8 cellular contexts compared by ENCODE assay signal in the genomic region with DNA sequence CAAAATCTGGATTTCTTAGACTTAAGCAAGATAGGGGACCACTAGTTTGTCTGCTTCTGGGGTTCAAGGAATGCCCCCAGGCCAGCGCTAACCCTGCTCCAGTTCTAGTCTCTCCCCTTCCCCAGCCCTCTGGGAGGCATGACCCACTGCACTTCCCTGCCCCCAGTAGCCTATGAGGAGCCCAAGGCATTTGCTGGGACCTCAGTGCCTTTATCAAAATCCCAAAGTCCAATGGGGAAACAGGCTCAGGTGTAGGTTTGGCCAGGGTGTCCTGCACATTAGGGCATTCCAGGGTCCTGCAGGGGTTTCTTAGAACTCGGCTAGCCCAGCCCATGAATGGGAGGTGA. TPM values are rescaled to one million over a fixed set of nuclear protein-coding genes. Genes with fewer than 3 reads are reported as not detected.
DNase-seq lines count a peak whose midpoint lies in the region; ATAC-seq, FAIRE-seq and TF ChIP-seq lines count a peak whose summit lies in the region.

No MANE protein-coding gene starts in this region.

- H3K27ac ChIP-seq in HL-60 (replicated peaks) = peak overlapping the region; percentile 42
- H3K27ac ChIP-seq in kidney (ENCODE audit: low read depth in 2 of 2, low read length in 2 of 2) = peak overlapping the region; percentile 96

- ATAC-seq in activated naive CD8-positive, alpha-beta T cell treated with anti-CD3 and anti-CD28 coated beads, Interleukin-2, amount 50 U/mL, for 24 hours = no peak
- no peak for ATAC-seq in stimulated activated naive B cell treated with anti-CD40 and anti-IgM and Interleukin-4, amounts not matched to agents 10 μg/mL and 1 μg/mL and 100 μg/mL, for 72 hours (replicated peaks)
- ATAC-seq in GM21526 (IDR thresholded peaks at IDR 0.05; ENCODE audit: low FRiP score, unreplicated experiment) = no peak
- no peak for ATAC-seq in GM18498 (IDR thresholded peaks at IDR 0.05; ENCODE audit: unreplicated experiment)
- no peak for ATAC-seq in GM18519 (IDR thresholded peaks at IDR 0.05; ENCODE audit: low FRiP score, unreplicated experiment)

- H3K27ac Mint-ChIP-seq in activated naive CD8-positive, alpha-beta T cell treated with anti-CD3 and anti-CD28 coated beads, Interleukin-2, amount 50 U/mL, for 24 hours = peak overlapping the region; percentile 95
- peak overlapping the region; percentile 96 for H3K27ac Mint-ChIP-seq in stimulated activated naive B cell treated with anti-CD40 and anti-IgM and Interleukin-4, amounts not matched to agents 10 μg/mL and 1 μg/mL and 100 μg/mL, for 72 hours

- TF ChIP-seq CTCF in HL-60 (IDR thresholded peaks at IDR 0.05; ENCODE audit: insufficient read depth, low read length) (no peak), kidney (IDR thresholded peaks at IDR 0.05; ENCODE audit: borderline replicate concordance, extremely low read depth, insufficient read depth) (no peak)

- intact Hi-C loops in kidney (cut with DNase I) = no loop called here

- POLR2A ChIA-PET in HEK293T (lab: Yijun Ruan, JAX) = no interaction called here

- peak overlapping the region; percentile 96 for H3K4me3 Mint-ChIP-seq in activated naive CD8-positive, alpha-beta T cell treated with anti-CD3 and anti-CD28 coated beads, Interleukin-2, amount 50 U/mL, for 24 hours
- H3K4me3 Mint-ChIP-seq in stimulated activated naive B cell treated with anti-CD40 and anti-IgM and Interleukin-4, amounts not matched to agents 10 μg/mL and 1 μg/mL and 100 μg/mL, for 72 hours = peak overlapping the region; percentile 96 to 98

- H3K9me3 Mint-ChIP-seq in activated naive CD8-positive, alpha-beta T cell treated with anti-CD3 and anti-CD28 coated beads, Interleukin-2, amount 50 U/mL, for 24 hours = no peaks in the 10 kb centered on the region
- no peaks in the 10 kb centered on the region for H3K9me3 Mint-ChIP-seq in stimulated activated naive B cell treated with anti-CD40 and anti-IgM and Interleukin-4, amounts not matched to agents 10 μg/mL and 1 μg/mL and 100 μg/mL, for 72 hours

- DNase-seq in HL-60 (ENCODE audit: low read depth in 1 of 2, low spot score in 1 of 2) (no peak), kidney (no peak), HEK293T (ENCODE audit: extremely low spot score) (no peak)
- DNase-seq in activated naive CD8-positive, alpha-beta T cell treated with anti-CD3 and anti-CD28 coated beads, Interleukin-2, amount 50 U/mL, for 24 hours = no peak
- DNase-seq in stimulated activated naive B cell treated with anti-CD40 and anti-IgM and Interleukin-4, amounts not matched to agents 10 μg/mL and 1 μg/mL and 100 μg/mL, for 72 hours = no peak

- H3K27me3 Mint-ChIP-seq in activated naive CD8-positive, alpha-beta T cell treated with anti-CD3 and anti-CD28 coated beads, Interleukin-2, amount 50 U/mL, for 24 hours = no peaks in the 10 kb centered on the region
- H3K27me3 Mint-ChIP-seq in stimulated activated naive B cell treated with anti-CD40 and anti-IgM and Interleukin-4, amounts not matched to agents 10 μg/mL and 1 μg/mL and 100 μg/mL, for 72 hours = no peaks in the 10 kb centered on the region

- CTCF ChIA-PET in HEK293T (lab: Yijun Ruan, JAX) = no interaction called here

- peaks cover 70% of the 10 kb centered on the region for H3K4me1 Mint-ChIP-seq in activated naive CD8-positive, alpha-beta T cell treated with anti-CD3 and anti-CD28 coated beads, Interleukin-2, amount 50 U/mL, for 24 hours
- H3K4me1 Mint-ChIP-seq in stimulated activated naive B cell treated with anti-CD40 and anti-IgM and Interleukin-4, amounts not matched to agents 10 μg/mL and 1 μg/mL and 100 μg/mL, for 72 hours = peaks cover 56 to 82% of the 10 kb centered on the region in 2 donors

- FAIRE-seq in kidney (lab: Jason Lieb, UNC) = no peak

- peaks cover 0 to 17% of the 10 kb centered on the region in 2 donors for H3K4me1 ChIP-seq in kidney (ENCODE audit: control insufficient read depth in 1 of 2, insufficient read depth in 1 of 2, low read depth in 1 of 2, low read length in 2 of 2)

- H3K4me3 ChIP-seq in HL-60 (replicated peaks; ENCODE audit: insufficient read depth, low read length) = peak overlapping the region; percentile 71
- peak overlapping the region; percentile 58 to 73 for H3K4me3 ChIP-seq in kidney (ENCODE audit: low read length in 2 of 2)

- H3K27me3 ChIP-seq in HL-60 (ENCODE audit: insufficient read depth, poor library complexity, severe bottlenecking) = no peaks in the 10 kb centered on the region

- peak overlapping the region; percentile 43 to 86 for H3K9ac ChIP-seq in kidney (ENCODE audit: low read length in 2 of 2)

- H3K36me3 ChIP-seq in kidney (ENCODE audit: control insufficient read depth in 1 of 2, insufficient read depth in 2 of 2, low read length in 2 of 2) = no peaks in the 10 kb centered on the region

- H3K9me3 ChIP-seq in kidney (ENCODE audit: control insufficient read depth in 1 of 2, low read length in 2 of 2) = no peaks in the 10 kb centered on the region

- peaks cover 49% of the 10 kb centered on the region for H3K36me3 Mint-ChIP-seq in activated naive CD8-positive, alpha-beta T cell treated with anti-CD3 and anti-CD28 coated beads, Interleukin-2, amount 50 U/mL, for 24 hours (ENCODE audit: low read depth)
- peaks cover 51 to 59% of the 10 kb centered on the region in 2 donors for H3K36me3 Mint-ChIP-seq in stimulated activated naive B cell treated with anti-CD40 and anti-IgM and Interleukin-4, amounts not matched to agents 10 μg/mL and 1 μg/mL and 100 μg/mL, for 72 hours

TF ChIP-seq in HEK293T, 16 proteins besides CTCF, POLR2A, EP300 and RAD21:
- TF ChIP-seq L3MBTL2 (conservative IDR thresholded peaks at IDR 0.05) (no peak), FOXK2 (IDR thresholded peaks at IDR 0.05) (no peak), NFRKB (IDR thresholded peaks at IDR 0.05) (no peak), BHLHE40 (IDR thresholded peaks at IDR 0.05; ENCODE audit: borderline replicate concordance) (no peak), ELF4 (IDR thresholded peaks at IDR 0.05) (no peak), CTBP1 (IDR thresholded peaks at IDR 0.05; ENCODE audit: borderline replicate concordance) (no peak), HDGF (IDR thresholded peaks at IDR 0.05; ENCODE audit: borderline replicate concordance) (no peak), FOXM1 (IDR thresholded peaks at IDR 0.05; ENCODE audit: borderline replicate concordance) (no peak), ARNT (IDR thresholded peaks at IDR 0.05) (no peak), SUZ12 (IDR thresholded peaks at IDR 0.05) (no peak), TARDBP (IDR thresholded peaks at IDR 0.05) (no peak), FOXA1 (IDR thresholded peaks at IDR 0.05) (no peak), LEF1 (IDR thresholded peaks at IDR 0.05; ENCODE audit: borderline replicate concordance) (no peak), ZNF384 (IDR thresholded peaks at IDR 0.05) (no peak)
- TF ChIP-seq, protein P1, sequence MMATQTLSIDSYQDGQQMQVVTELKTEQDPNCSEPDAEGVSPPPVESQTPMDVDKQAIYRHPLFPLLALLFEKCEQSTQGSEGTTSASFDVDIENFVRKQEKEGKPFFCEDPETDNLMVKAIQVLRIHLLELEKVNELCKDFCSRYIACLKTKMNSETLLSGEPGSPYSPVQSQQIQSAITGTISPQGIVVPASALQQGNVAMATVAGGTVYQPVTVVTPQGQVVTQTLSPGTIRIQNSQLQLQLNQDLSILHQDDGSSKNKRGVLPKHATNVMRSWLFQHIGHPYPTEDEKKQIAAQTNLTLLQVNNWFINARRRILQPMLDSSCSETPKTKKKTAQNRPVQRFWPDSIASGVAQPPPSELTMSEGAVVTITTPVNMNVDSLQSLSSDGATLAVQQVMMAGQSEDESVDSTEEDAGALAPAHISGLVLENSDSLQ (IDR thresholded peaks at IDR 0.05) = no peak

RNA-seq across cellular contexts. Expression of gene IL4R, which starts 1.2 kb away (rescaled TPM):
- total RNA-seq in kidney = 115 TPM
- 13.8 TPM for polyA plus RNA-seq in kidney (ENCODE audit: insufficient read depth, low read depth, low replicate concordance)

RNA-seq across cellular contexts. Expression of gene NSMCE1, which starts 46.4 kb away (rescaled TPM):
- 72.1 TPM for total RNA-seq in kidney
- polyA plus RNA-seq in kidney (ENCODE audit: insufficient read depth, low read depth, low replicate concordance) = 145 TPM
